Comparison of ENCODE assay signal across 22 cellular contexts in the genomic region with DNA sequence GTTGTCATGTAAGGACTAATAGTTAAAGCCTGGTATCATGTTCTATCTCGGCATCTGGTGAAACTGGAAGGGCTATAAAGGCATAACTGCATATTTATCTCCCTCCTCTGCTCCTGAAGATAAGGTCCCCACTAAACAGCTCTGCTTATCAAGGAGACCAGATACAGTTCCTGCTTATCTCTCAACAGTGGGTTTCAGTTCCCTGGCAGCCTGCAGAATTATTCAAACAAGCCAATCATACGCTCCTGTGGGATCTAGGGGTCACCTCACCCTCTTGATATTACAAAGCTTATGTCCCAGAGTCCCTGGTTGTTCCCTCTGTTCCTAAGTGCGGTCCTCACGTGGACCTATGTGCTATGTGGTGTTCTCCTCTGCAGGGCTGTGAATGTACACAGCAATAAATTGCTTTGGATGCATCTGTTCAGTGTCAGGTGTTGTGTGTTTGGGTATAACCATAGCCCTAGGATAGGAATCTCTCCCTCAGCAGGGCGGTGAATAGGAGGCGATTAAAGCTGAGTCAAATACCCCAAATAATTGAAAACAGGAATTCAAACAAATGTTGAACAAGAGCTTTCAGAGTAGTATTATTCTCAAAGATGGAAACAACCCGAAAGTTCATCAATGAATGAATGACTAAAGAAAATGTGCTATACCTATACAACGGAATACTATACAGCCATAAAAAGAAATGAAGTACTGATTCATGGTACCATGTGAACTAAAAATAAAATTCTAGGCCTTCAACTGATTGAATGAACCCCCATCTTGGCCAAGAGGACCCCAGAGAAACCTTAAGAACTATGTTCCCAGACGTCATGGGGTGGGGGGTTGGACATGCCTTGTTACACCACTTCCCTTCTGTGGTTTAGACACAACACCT. TPM values are rescaled to one million over a fixed set of nuclear protein-coding genes. Genes with fewer than 3 reads are reported as not detected.
DNase-seq lines count a peak whose midpoint lies in the region; TF ChIP-seq lines count a peak whose summit lies in the region.
"Had no signal": no experiment of that assay in that cellular context is flagged by ENCODE, and none has a peak within 500 bp of the region (broad histone marks: within the 10 kb centered on the region; RNA-seq: fewer than 3 reads in every experiment).

No MANE protein-coding gene starts in this region.

- WGBS in hepatocyte (ENCODE audit: low lambda C conversion rate, missing lambda C conversion rate): 56% methylated on average over 9 of the region's 9 CpGs
- 52 to 61% (median 56%) methylated on average over 9 of the region's 9 CpGs for WGBS in stomach, 5 donors
- WGBS in suprapubic skin: 74% methylated on average over 9 of the region's 9 CpGs

- DNase-seq in NCI-H226 (peak; percentile 36), hepatocyte (ENCODE audit: low spot score) (peak; percentile 12), stomach (peak; percentile 36), NAMALWA (ENCODE audit: low spot score) (no peak), suprapubic skin (ENCODE audit: low spot score in 2 of 2) (no peak)
- DNase-seq in stimulated activated CD4-positive, alpha-beta T cell treated with anti-CD3 and anti-CD28 coated beads, Interleukin-2, amount 100 ng/mL, for 24 hours: no peak
- DNase-seq: activated CD4-positive, alpha-beta T cell treated with anti-CD3 and anti-CD28 coated beads for 36 hours; activated naive CD8-positive, alpha-beta T cell treated with anti-CD3 and anti-CD28 coated beads, Interleukin-2, amount 10 ng/mL, durations not matched to agents 7 days and 5 days; COR-L47; foreskin fibroblast; hypothalamus; NCI-H1436; NCI-H2171; NCI-H774; stimulated activated naive CD4-positive, alpha-beta T cell; upper lobe of left lung had no signal

- TF ChIP-seq POLR2A in stomach (IDR thresholded peaks at IDR 0.05): no peak
- TF ChIP-seq POLR2A in suprapubic skin (IDR thresholded peaks at IDR 0.05): no peak

- H3K27ac ChIP-seq in VCaP (peak overlapping the region; percentile 18; the same call in 1 of the 2 replicates), hepatocyte (no peak overlapping the region), stomach (peak overlapping the region in 3 of 5 donors; percentile 46 to 66 (median 58)), suprapubic skin (no peak overlapping the region)
- H3K27ac ChIP-seq: upper lobe of left lung had no signal

- H3K4me3 ChIP-seq in hepatocyte (no peak overlapping the region), stomach (no peak overlapping the region), suprapubic skin (no peak overlapping the region)
- H3K4me3 ChIP-seq: upper lobe of left lung had no signal

- no peaks in the 10 kb centered on the region for H3K9me2 ChIP-seq in hepatocyte (replicated peaks; ENCODE audit: insufficient read depth)

- no peaks in the 10 kb centered on the region for H3K27me3 ChIP-seq in hepatocyte
- H3K27me3 ChIP-seq in stomach: no peaks in the 10 kb centered on the region
- H3K27me3 ChIP-seq in suprapubic skin: no peaks in the 10 kb centered on the region
- H3K27me3 ChIP-seq: upper lobe of left lung had no signal

- TF ChIP-seq CTCF in VCaP (conservative IDR thresholded peaks at IDR 0.05): no peak
- no peak for TF ChIP-seq CTCF in hepatocyte (IDR thresholded peaks at IDR 0.05; ENCODE audit: poor library complexity)
- no peak for TF ChIP-seq CTCF in stomach (IDR thresholded peaks at IDR 0.05)
- TF ChIP-seq CTCF in suprapubic skin (IDR thresholded peaks at IDR 0.05): no peak

- no peak overlapping the region for H2AFZ ChIP-seq in hepatocyte

- H3K79me2 ChIP-seq in hepatocyte: no peaks in the 10 kb centered on the region

- H3K36me3 ChIP-seq in hepatocyte (replicated peaks; ENCODE audit: insufficient read depth, low read depth) (no peaks in the 10 kb centered on the region), stomach (no peaks in the 10 kb centered on the region), suprapubic skin (no peaks in the 10 kb centered on the region)
- H3K36me3 ChIP-seq: upper lobe of left lung had no signal

- no peak for TF ChIP-seq EP300 in stomach (IDR thresholded peaks at IDR 0.05)
- TF ChIP-seq EP300 in suprapubic skin (IDR thresholded peaks at IDR 0.05): no peak

- no peaks in the 10 kb centered on the region for H4K20me1 ChIP-seq in hepatocyte (ENCODE audit: insufficient read depth, poor library complexity, severe bottlenecking)

- no peaks in the 10 kb centered on the region for H3K4me1 ChIP-seq in hepatocyte (ENCODE audit: insufficient read depth)
- peaks cover 0 to 22% (median 6%) of the 10 kb centered on the region in 4 donors for H3K4me1 ChIP-seq in stomach
- H3K4me1 ChIP-seq in suprapubic skin: no peaks in the 10 kb centered on the region
- H3K4me1 ChIP-seq: upper lobe of left lung had no signal

- intact Hi-C loops in stomach (cut with DNase I; ENCODE audit: low total_unique reads): no loop called here

- H3K4me2 ChIP-seq in hepatocyte: no peak overlapping the region

- H3K9me3 ChIP-seq in hepatocyte (ENCODE audit: low read depth) (no peaks in the 10 kb centered on the region), stomach (no peaks in the 10 kb centered on the region), suprapubic skin (no peaks in the 10 kb centered on the region)
- H3K9me3 ChIP-seq: upper lobe of left lung had no signal

RNA-seq across cellular contexts. Expression of a gene that starts 3.1 kb away (rescaled TPM):
- total RNA-seq in hepatocyte: not detected in 2 replicates
- polyA plus RNA-seq in hepatocyte: not detected in 2 replicates
- not detected for total RNA-seq in stomach
- polyA plus RNA-seq in stomach: not detected
- not detected for total RNA-seq in suprapubic skin
- total RNA-seq: activated CD4-positive, alpha-beta T cell treated with anti-CD3 and anti-CD28 coated beads for 36 hours; activated naive CD8-positive, alpha-beta T cell treated with anti-CD3 and anti-CD28 coated beads, Interleukin-2, amount 10 ng/mL, durations not matched to agents 7 days and 5 days; activated T-helper 2 cell treated with anti-CD3 and anti-CD28 coated beads, Interferon-gamma antibody, Interleukin-2, Interleukin-4, amounts not matched to agents 10 μg/mL and 5 μg/mL and 100 μg/mL, durations not matched to agents 14 hours and 24 hours and 36 hours; Daoy; kidney epithelial cell; OCI-LY7; renal cortical epithelial cell; upper lobe of left lung had no signal

RNA-seq across cellular contexts. Expression of a gene that starts 22.5 kb away (rescaled TPM):
- total RNA-seq in hepatocyte (not detected in 2 replicates), stomach (not detected), suprapubic skin (not detected)
- polyA plus RNA-seq in hepatocyte (not detected in 2 replicates), stomach (not detected)
- total RNA-seq: activated CD4-positive, alpha-beta T cell treated with anti-CD3 and anti-CD28 coated beads for 36 hours; activated naive CD8-positive, alpha-beta T cell treated with anti-CD3 and anti-CD28 coated beads, Interleukin-2, amount 10 ng/mL, durations not matched to agents 7 days and 5 days; activated T-helper 2 cell treated with anti-CD3 and anti-CD28 coated beads, Interferon-gamma antibody, Interleukin-2, Interleukin-4, amounts not matched to agents 10 μg/mL and 5 μg/mL and 100 μg/mL, durations not matched to agents 14 hours and 24 hours and 36 hours; Daoy; kidney epithelial cell; OCI-LY7 had no signal

RNA-seq across cellular contexts. Expression of a gene that starts 56.2 kb away (rescaled TPM):
- total RNA-seq in hepatocyte (not detected in 2 replicates), stomach (not detected), suprapubic skin (not detected)
- polyA plus RNA-seq in hepatocyte (not detected in 2 replicates), stomach (not detected)
- total RNA-seq: activated CD4-positive, alpha-beta T cell treated with anti-CD3 and anti-CD28 coated beads for 36 hours; activated naive CD8-positive, alpha-beta T cell treated with anti-CD3 and anti-CD28 coated beads, Interleukin-2, amount 10 ng/mL, durations not matched to agents 7 days and 5 days; activated T-helper 2 cell treated with anti-CD3 and anti-CD28 coated beads, Interferon-gamma antibody, Interleukin-2, Interleukin-4, amounts not matched to agents 10 μg/mL and 5 μg/mL and 100 μg/mL, durations not matched to agents 14 hours and 24 hours and 36 hours; Daoy; kidney epithelial cell; OCI-LY7; renal cortical epithelial cell; upper lobe of left lung had no signal

Comparison
In these comparisons a context has a peak if more than half of its experiments do, and no peak if none do; other contexts are left out.
1. DNase-seq: peak in NCI-H226 (single experiment), hepatocyte (single experiment) and stomach (single experiment); none in NAMALWA (single experiment), suprapubic skin (0 of 2) and stimulated activated CD4-positive, alpha-beta T cell treated with anti-CD3 and anti-CD28 coated beads, Interleukin-2, amount 100 ng/mL, for 24 hours (0 of 2).
2. H3K27ac ChIP-seq: peak in VCaP (single experiment) and stomach (3 of 5); none in hepatocyte (single experiment) and suprapubic skin (single experiment).